Comparison of ENCODE assay signal across 9 cellular contexts in genomic region chr18:13530879-13531387, GRCh38.
DNase-seq lines count a peak whose midpoint lies in the region; ATAC-seq and TF ChIP-seq lines count a peak whose summit lies in the region.
"Had no signal": no experiment of that assay in that cellular context is flagged by ENCODE, and none has a peak within 500 bp of the region (broad histone marks: within the 10 kb centered on the region; RNA-seq: fewer than 3 reads in every experiment).

No MANE protein-coding gene starts in this region.

- peak; percentile 78 for ATAC-seq in RWPE2 (ENCODE audit: low read depth)
- no peak for ATAC-seq in GM18867 (IDR thresholded peaks at IDR 0.05; ENCODE audit: unreplicated experiment)
- ATAC-seq in HG03159 (IDR thresholded peaks at IDR 0.05; ENCODE audit: unreplicated experiment): no peak

- peak; percentile 83 for TF ChIP-seq CTCF in AG09309 (IDR thresholded peaks at IDR 0.05; ENCODE audit: control insufficient read depth, insufficient read depth, low read depth, low read length, missing control alignments)
- TF ChIP-seq CTCF in GM12865 (IDR thresholded peaks at IDR 0.05; ENCODE audit: insufficient read depth, low read depth, low read length, missing control alignments): peak; percentile 38
- TF ChIP-seq CTCF in RWPE2 (IDR thresholded peaks at IDR 0.05; ENCODE audit: poor library complexity, severe bottlenecking): peak; percentile 50
- TF ChIP-seq CTCF in esophagus squamous epithelium (IDR thresholded peaks at IDR 0.05): peak in 5 of 6 experiments; percentile 16 to 39 (median 29)
- TF ChIP-seq CTCF in nephron progenitor cell (IDR thresholded peaks at IDR 0.05): no peak

- intact Hi-C loops in esophagus squamous epithelium (cut with DNase I): loop anchor here (10.0 kb wide), 1 partner anchor 316 kb away; the partner anchor contains the start of gene LDLRAD4

- peaks cover 9% of the 10 kb centered on the region for H3K4me1 Mint-ChIP-seq in nephron progenitor cell

- no peaks in the 10 kb centered on the region for H3K36me3 Mint-ChIP-seq in nephron progenitor cell (ENCODE audit: low read depth)

- H3K4me3 Mint-ChIP-seq in nephron progenitor cell: no peak overlapping the region
- H3K4me3 Mint-ChIP-seq: stimulated activated naive CD8-positive, alpha-beta T cell treated with anti-CD3 and anti-CD28 coated beads, Interleukin-15, Interleukin-2, amounts not matched to agents 100 ng/mL and 50 ng/mL, for 24 hours had no signal

- peaks cover 23% of the 10 kb centered on the region for H3K27me3 Mint-ChIP-seq in nephron progenitor cell (ENCODE audit: low read depth, poor library complexity)
- H3K27me3 Mint-ChIP-seq: stimulated activated naive CD8-positive, alpha-beta T cell treated with anti-CD3 and anti-CD28 coated beads, Interleukin-15, Interleukin-2, amounts not matched to agents 100 ng/mL and 50 ng/mL, for 24 hours had no signal

- H3K4me3 ChIP-seq in AG09309 (ENCODE audit: control insufficient read depth, low read depth, low read length): no peak overlapping the region
- no peak overlapping the region for H3K4me3 ChIP-seq in GM12865 (ENCODE audit: low read depth, low read length)
- no peak overlapping the region for H3K4me3 ChIP-seq in RWPE2 (ENCODE audit: severe bottlenecking)
- H3K4me3 ChIP-seq in esophagus squamous epithelium: no peak overlapping the region

- no peak for TF ChIP-seq POLR2A in esophagus squamous epithelium (IDR thresholded peaks at IDR 0.05)

- H3K9me3 Mint-ChIP-seq in nephron progenitor cell: no peaks in the 10 kb centered on the region
- H3K9me3 Mint-ChIP-seq: stimulated activated naive CD8-positive, alpha-beta T cell treated with anti-CD3 and anti-CD28 coated beads, Interleukin-15, Interleukin-2, amounts not matched to agents 100 ng/mL and 50 ng/mL, for 24 hours had no signal

- H3K27me3 ChIP-seq in RWPE2 (ENCODE audit: insufficient read depth, poor library complexity, severe bottlenecking) (peaks cover 11% of the 10 kb centered on the region), esophagus squamous epithelium (no peaks in the 10 kb centered on the region)

- 68 to 71% methylated on average over 5 to 7 of the region's 7 CpGs for WGBS in esophagus squamous epithelium, 2 donors

- H3K27ac ChIP-seq in RWPE2 (ENCODE audit: poor library complexity, severe bottlenecking) (no peak overlapping the region), esophagus squamous epithelium (no peak overlapping the region)

- no peaks in the 10 kb centered on the region for H3K36me3 ChIP-seq in RWPE2 (ENCODE audit: low read depth)
- H3K36me3 ChIP-seq in esophagus squamous epithelium: no peaks in the 10 kb centered on the region

- H3K27ac Mint-ChIP-seq in nephron progenitor cell: no peak overlapping the region
- H3K27ac Mint-ChIP-seq: stimulated activated naive CD8-positive, alpha-beta T cell treated with anti-CD3 and anti-CD28 coated beads, Interleukin-15, Interleukin-2, amounts not matched to agents 100 ng/mL and 50 ng/mL, for 24 hours had no signal

- H3K4me1 ChIP-seq in RWPE2 (ENCODE audit: insufficient read depth, poor library complexity, severe bottlenecking): no peaks in the 10 kb centered on the region
- peaks cover 0 to 7% (median 0%) of the 10 kb centered on the region in 3 donors for H3K4me1 ChIP-seq in esophagus squamous epithelium

- H3K9me3 ChIP-seq in RWPE2 (ENCODE audit: severe bottlenecking) (no peaks in the 10 kb centered on the region), esophagus squamous epithelium (no peaks in the 10 kb centered on the region)

- DNase-seq in AG09309 (ENCODE audit: low read depth) (peak; percentile 32), GM12865 (ENCODE audit: low read depth) (peak; percentile 41), RWPE2 (ENCODE audit: low spot score) (no peak), esophagus squamous epithelium (lab: John Stamatoyannopoulos, UW) (no peak), nephron progenitor cell (peak; percentile 30), DMS153 (lab: John Stamatoyannopoulos, UW) (no peak)

Comparison
In these comparisons a context has a peak if more than half of its experiments do, and no peak if none do; other contexts are left out.
1. DNase-seq: peak in AG09309 (single experiment), GM12865 (single experiment) and nephron progenitor cell (single experiment); none in RWPE2 (single experiment), esophagus squamous epithelium (single experiment) and DMS153 (single experiment).